In the genomic region with DNA sequence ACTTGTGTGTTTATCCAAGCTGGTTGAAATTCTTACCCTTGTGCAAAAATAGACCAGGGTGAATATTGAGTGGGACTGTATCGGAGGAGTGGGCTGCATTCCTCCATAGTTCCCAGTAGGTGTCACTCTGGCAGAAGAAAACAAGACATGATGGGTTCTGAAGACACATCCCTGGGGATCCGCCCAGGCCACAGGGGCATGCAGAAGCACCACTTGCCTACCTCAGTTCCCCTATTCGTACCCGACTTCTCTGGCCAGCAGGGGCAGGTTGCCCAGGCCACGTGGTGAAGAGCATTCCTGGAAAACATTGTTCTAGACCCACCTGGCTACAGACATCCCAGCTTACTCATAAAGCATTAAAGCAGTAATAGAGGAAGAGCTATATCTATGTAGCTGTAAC, we compare ENCODE assay signal across 8 cellular contexts.
DNase-seq lines count a peak whose midpoint lies in the region; ATAC-seq lines count a peak whose summit lies in the region.

No MANE protein-coding gene starts in this region.

- H3K23ac ChIP-seq in mesenchymal stem cell (ENCODE audit: low read length in 2 of 2): no peak overlapping the region

- no peak overlapping the region for H2BK120ac ChIP-seq in mesenchymal stem cell (ENCODE audit: low read depth, low read length)

- no peak overlapping the region for H2AFZ ChIP-seq in mesenchymal stem cell (ENCODE audit: low read depth, low read length)

- no peaks in the 10 kb centered on the region for H3K27me3 Mint-ChIP-seq in T-cell
- no peaks in the 10 kb centered on the region for H3K27me3 Mint-ChIP-seq in activated T-helper 2 cell treated with anti-CD3 and anti-CD28 coated beads, Interferon-gamma antibody, Interleukin-2, Interleukin-4, amounts not matched to agents 10 μg/mL and 5 μg/mL and 100 μg/mL, durations not matched to agents 14 hours and 24 hours and 36 hours (ENCODE audit: low read depth)

- no peak overlapping the region for H3K4me2 ChIP-seq in mesenchymal stem cell (ENCODE audit: low read length, poor library complexity, severe bottlenecking)

- H4K8ac ChIP-seq in mesenchymal stem cell (ENCODE audit: low read length): no peak overlapping the region

- intact Hi-C loops in activated T-helper 2 cell treated with anti-CD3 and anti-CD28 coated beads, Interferon-gamma antibody, Interleukin-2, Interleukin-4, amounts not matched to agents 10 μg/mL and 5 μg/mL and 100 μg/mL, durations not matched to agents 14 hours and 24 hours and 36 hours (cut with micrococcal nuclease): loop anchor here (1.0 to 5.0 kb wide), 2 partner anchors 72 to 254 kb away; no protein-coding TSS in a partner anchor

- no peak overlapping the region for H3K18ac ChIP-seq in mesenchymal stem cell (ENCODE audit: low read depth in 1 of 2, low read length in 2 of 2)

- H2BK12ac ChIP-seq in mesenchymal stem cell (ENCODE audit: low read length in 2 of 2): no peak overlapping the region

- no peaks in the 10 kb centered on the region for H3K36me3 ChIP-seq in mesenchymal stem cell (ENCODE audit: control insufficient read depth in 1 of 2, insufficient read depth in 2 of 2, low read depth in 1 of 2, low read length in 2 of 2)

- H3K4me1 Mint-ChIP-seq in T-cell: peaks cover 18 to 31% (median 28%) of the 10 kb centered on the region in 3 donors
- peaks cover 28% of the 10 kb centered on the region for H3K4me1 Mint-ChIP-seq in activated T-helper 2 cell treated with anti-CD3 and anti-CD28 coated beads, Interferon-gamma antibody, Interleukin-2, Interleukin-4, amounts not matched to agents 10 μg/mL and 5 μg/mL and 100 μg/mL, durations not matched to agents 14 hours and 24 hours and 36 hours (ENCODE audit: low read depth)

- POLR2A ChIA-PET in T-cell (lab: Charles Lee): no interaction called here

- 12% methylated on average over 5 of the region's 5 CpGs for WGBS in mesenchymal stem cell

- H3K36me3 Mint-ChIP-seq in T-cell: peaks cover 2% of the 10 kb centered on the region
- peaks cover 3% of the 10 kb centered on the region for H3K36me3 Mint-ChIP-seq in activated T-helper 2 cell treated with anti-CD3 and anti-CD28 coated beads, Interferon-gamma antibody, Interleukin-2, Interleukin-4, amounts not matched to agents 10 μg/mL and 5 μg/mL and 100 μg/mL, durations not matched to agents 14 hours and 24 hours and 36 hours (ENCODE audit: low read depth)

- no peak overlapping the region for H2AK5ac ChIP-seq in mesenchymal stem cell (ENCODE audit: low read length, severe bottlenecking)

- H3K4me3 ChIP-seq in mesenchymal stem cell (ENCODE audit: insufficient read depth in 1 of 2, low read depth in 1 of 2, low read length in 2 of 2): no peak overlapping the region

- CTCF ChIA-PET in T-cell (lab: Charles Lee): interaction anchor here (0.5 to 1.4 kb wide), 8 partner anchors 10 to 1619 kb away, joined by 3 to 7 read pairs (median 3); no protein-coding TSS in a partner anchor

- H3K4me3 Mint-ChIP-seq in T-cell: no peak overlapping the region
- H3K4me3 Mint-ChIP-seq in activated T-helper 2 cell treated with anti-CD3 and anti-CD28 coated beads, Interferon-gamma antibody, Interleukin-2, Interleukin-4, amounts not matched to agents 10 μg/mL and 5 μg/mL and 100 μg/mL, durations not matched to agents 14 hours and 24 hours and 36 hours (ENCODE audit: low read depth): no peak overlapping the region

- no peaks in the 10 kb centered on the region for H3K79me1 ChIP-seq in mesenchymal stem cell (replicated peaks; ENCODE audit: low read length, poor library complexity, severe bottlenecking)

- H3K4me1 ChIP-seq in mesenchymal stem cell (ENCODE audit: control insufficient read depth, insufficient read depth, low read depth, low read length): no peaks in the 10 kb centered on the region

- DNase-seq in DMS53 treated with DMSO at 0.1 percent for 48 hours (lab: John Stamatoyannopoulos, UW; ENCODE audit: unreplicated experiment) (peak; percentile 7), LHCN-M2 (ENCODE audit: low read depth) (peak; percentile 27), T-cell (peak in 4 of 34 experiments; percentile 14 to 22 (median 18)), mesenchymal stem cell (peak; percentile 12), DMS153 (lab: John Stamatoyannopoulos, UW) (no peak)
- DNase-seq in effector CD8-positive, alpha-beta T cell (lab: John Stamatoyannopoulos, UW): peak; percentile 9
- DNase-seq in activated T-helper 2 cell treated with anti-CD3 and anti-CD28 coated beads, Interferon-gamma antibody, Interleukin-2, Interleukin-4, amounts not matched to agents 10 μg/mL and 5 μg/mL and 100 μg/mL, durations not matched to agents 14 hours and 24 hours and 36 hours (ENCODE audit: low spot score): no peak

- H2BK15ac ChIP-seq in mesenchymal stem cell (ENCODE audit: low read depth, poor library complexity, severe bottlenecking): no peak overlapping the region

- H3K4ac ChIP-seq in mesenchymal stem cell (ENCODE audit: low read depth in 1 of 2, low read length in 2 of 2): no peak overlapping the region

- ATAC-seq in GM21528 (IDR thresholded peaks at IDR 0.05; ENCODE audit: low FRiP score, unreplicated experiment) (peak; percentile 37), T-cell (replicated peaks in 1 of 4) (peak; percentile 53 to 72 (median 64))

- no peak overlapping the region for H3K14ac ChIP-seq in mesenchymal stem cell (ENCODE audit: low read length in 2 of 2)

- H3K27ac ChIP-seq in mesenchymal stem cell (ENCODE audit: low read length, poor library complexity, severe bottlenecking): no peak overlapping the region

- no peak overlapping the region for H4K91ac ChIP-seq in mesenchymal stem cell (ENCODE audit: low read length)

- no peaks in the 10 kb centered on the region for H3K9me3 Mint-ChIP-seq in T-cell
- no peaks in the 10 kb centered on the region for H3K9me3 Mint-ChIP-seq in activated T-helper 2 cell treated with anti-CD3 and anti-CD28 coated beads, Interferon-gamma antibody, Interleukin-2, Interleukin-4, amounts not matched to agents 10 μg/mL and 5 μg/mL and 100 μg/mL, durations not matched to agents 14 hours and 24 hours and 36 hours

- H3K9me3 ChIP-seq in mesenchymal stem cell (ENCODE audit: control insufficient read depth, low read length): no peaks in the 10 kb centered on the region

- no peak overlapping the region for H2BK5ac ChIP-seq in mesenchymal stem cell (ENCODE audit: low read depth, low read length, poor library complexity, severe bottlenecking)

- peaks cover 7 to 15% of the 10 kb centered on the region in 2 experiments for H3K27me3 ChIP-seq in mesenchymal stem cell (ENCODE audit: control insufficient read depth in 1 of 2, insufficient read depth in 1 of 2, low read length in 2 of 2)

- H3K27ac Mint-ChIP-seq in T-cell: peak overlapping the region in 1 of 2 donors; percentile 46
- no peak overlapping the region for H3K27ac Mint-ChIP-seq in activated T-helper 2 cell treated with anti-CD3 and anti-CD28 coated beads, Interferon-gamma antibody, Interleukin-2, Interleukin-4, amounts not matched to agents 10 μg/mL and 5 μg/mL and 100 μg/mL, durations not matched to agents 14 hours and 24 hours and 36 hours

- no peak overlapping the region for H3K9ac ChIP-seq in mesenchymal stem cell (ENCODE audit: low read length)

Comparison
In these comparisons a context has a peak if more than half of its experiments do, and no peak if none do; other contexts are left out.
1. DNase-seq: peak in DMS53 treated with DMSO at 0.1 percent for 48 hours (single experiment), LHCN-M2 (single experiment), effector CD8-positive, alpha-beta T cell (single experiment) and mesenchymal stem cell (single experiment); none in activated T-helper 2 cell treated with anti-CD3 and anti-CD28 coated beads, Interferon-gamma antibody, Interleukin-2, Interleukin-4, amounts not matched to agents 10 μg/mL and 5 μg/mL and 100 μg/mL, durations not matched to agents 14 hours and 24 hours and 36 hours (single experiment) and DMS153 (single experiment).